ENCODE assay signal across 11 cellular contexts in genomic region chr1:46174448-46175231, GRCh38. TPM values are rescaled to one million over a fixed set of nuclear protein-coding genes. Genes with fewer than 3 reads are reported as not detected.
A peak's percentile ranks its signal among the peaks of the same experiment; 100 is the strongest.
DNase-seq lines count a peak whose midpoint lies in the region; ATAC-seq and TF ChIP-seq lines count a peak whose summit lies in the region.
"Had no signal": no experiment of that assay in that cellular context is flagged by ENCODE, and none has a peak within 500 bp of the region (broad histone marks: within the 10 kb centered on the region; RNA-seq: fewer than 3 reads in every experiment).

A gene with protein sequence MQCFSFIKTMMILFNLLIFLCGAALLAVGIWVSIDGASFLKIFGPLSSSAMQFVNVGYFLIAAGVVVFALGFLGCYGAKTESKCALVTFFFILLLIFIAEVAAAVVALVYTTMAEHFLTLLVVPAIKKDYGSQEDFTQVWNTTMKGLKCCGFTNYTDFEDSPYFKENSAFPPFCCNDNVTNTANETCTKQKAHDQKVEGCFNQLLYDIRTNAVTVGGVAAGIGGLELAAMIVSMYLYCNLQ (plus strand): TSS chr1:46175087. CDS start chr1:46181108, 6,021 bp downstream.

- DNase-seq in HCEC 1CT (peak; percentile 62), choroid plexus epithelial cell (ENCODE audit: low read depth) (peak; percentile 23), left lobe of liver (ENCODE audit: low spot score) (no peak), stromal cell of bone marrow (ENCODE audit: low read depth) (peak; percentile 65), COLO829 (ENCODE audit: low spot score) (no peak)
- DNase-seq: activated CD8-positive, alpha-beta memory T cell treated with anti-CD3 and anti-CD28 coated beads, Interleukin-2, amount 10 ng/mL, durations not matched to agents 7 days and 5 days; effector CD4-positive, alpha-beta T cell had no signal

- H3K4me3 ChIP-seq in choroid plexus epithelial cell (ENCODE audit: low read depth, low read length), result no peak within 1 kb of the TSS

- TF ChIP-seq CTCF in choroid plexus epithelial cell (conservative IDR thresholded peaks at IDR 0.05; ENCODE audit: low read depth, low read length), result no peak

- peak; percentile 17 for ATAC-seq in left lobe of liver
- no peak for ATAC-seq in HG02642 (IDR thresholded peaks at IDR 0.05; ENCODE audit: poor library complexity, unreplicated experiment)
- no peak for ATAC-seq in HG02884 (IDR thresholded peaks at IDR 0.05; ENCODE audit: unreplicated experiment)
- ATAC-seq in HG03469 (IDR thresholded peaks at IDR 0.05; ENCODE audit: unreplicated experiment), result no peak

RNA-seq across cellular contexts. Expression of the gene that starts here (rescaled TPM):
- 7.7 TPM for total RNA-seq in left lobe of liver
- total RNA-seq: activated CD8-positive, alpha-beta memory T cell treated with anti-CD3 and anti-CD28 coated beads, Interleukin-2, amount 10 ng/mL, durations not matched to agents 7 days and 5 days; mononuclear cell had no signal

Comparison
In these comparisons a context has a peak if more than half of its experiments do, and no peak if none do; other contexts are left out.
1. DNase-seq: peak in HCEC 1CT (single experiment), choroid plexus epithelial cell (single experiment) and stromal cell of bone marrow (single experiment); none in left lobe of liver (single experiment) and COLO829 (single experiment).